In the genomic region with DNA sequence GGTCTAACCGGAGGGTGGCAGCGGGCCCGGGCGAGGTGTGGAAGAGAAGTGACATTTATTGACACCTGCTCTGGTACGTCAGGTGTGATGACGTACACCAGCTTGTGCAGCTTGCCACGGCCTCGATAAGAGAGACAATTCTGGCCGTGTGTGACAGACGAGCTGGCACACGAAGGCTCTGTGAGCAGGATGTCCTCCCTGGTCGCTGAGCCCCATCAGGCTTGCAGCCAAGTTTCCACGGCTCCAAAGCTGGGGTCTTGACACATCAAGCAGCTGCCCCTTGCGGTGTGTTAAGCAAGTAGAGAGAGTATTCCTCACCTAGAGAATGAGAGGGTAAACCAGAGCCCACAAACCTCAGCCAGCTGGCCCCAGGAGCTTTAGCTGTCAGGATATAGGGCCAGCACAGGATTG, we compare ENCODE assay signal across 8 cellular contexts. TPM values are rescaled to one million over a fixed set of nuclear protein-coding genes. Genes with fewer than 3 reads are reported as not detected.
DNase-seq lines count a peak whose midpoint lies in the region; TF ChIP-seq lines count a peak whose summit lies in the region.

No MANE protein-coding gene starts in this region.

- peak overlapping the region; percentile 54 to 93 (median 82); a peak in 20 of 22 replicates for H3K27ac ChIP-seq in BLaER1 treated with 17β-estradiol and CSF1 and Interleukin-3, amounts not matched to agents 10 nM and 100 nM

- peaks cover under 1% of the 10 kb centered on the region for H3K36me3 Mint-ChIP-seq in activated T-helper 2 cell treated with anti-CD3 and anti-CD28 coated beads, Interferon-gamma antibody, Interleukin-2, Interleukin-4, amounts not matched to agents 10 μg/mL and 5 μg/mL and 100 μg/mL, durations not matched to agents 14 hours and 24 hours and 36 hours (ENCODE audit: low read depth)
- no peaks in the 10 kb centered on the region for H3K36me3 Mint-ChIP-seq in MCF 10A (ENCODE audit: insufficient read depth, unreplicated experiment)

- CTCF ChIA-PET in MCF 10A (lab: Yijun Ruan, JAX), result interaction anchor here (0.6 to 1.2 kb wide), 5 partner anchors 53 to 512 kb away, joined by 3 to 4 read pairs (median 3); no protein-coding TSS in a partner anchor

- no peaks in the 10 kb centered on the region for H3K27me3 Mint-ChIP-seq in activated T-helper 2 cell treated with anti-CD3 and anti-CD28 coated beads, Interferon-gamma antibody, Interleukin-2, Interleukin-4, amounts not matched to agents 10 μg/mL and 5 μg/mL and 100 μg/mL, durations not matched to agents 14 hours and 24 hours and 36 hours (ENCODE audit: low read depth)
- H3K27me3 Mint-ChIP-seq in MCF 10A (ENCODE audit: insufficient read depth, unreplicated experiment), result no peaks in the 10 kb centered on the region

- peak overlapping the region; percentile 19 for H3K4me3 Mint-ChIP-seq in activated T-helper 2 cell treated with anti-CD3 and anti-CD28 coated beads, Interferon-gamma antibody, Interleukin-2, Interleukin-4, amounts not matched to agents 10 μg/mL and 5 μg/mL and 100 μg/mL, durations not matched to agents 14 hours and 24 hours and 36 hours (ENCODE audit: low read depth)
- no peak overlapping the region for H3K4me3 Mint-ChIP-seq in MCF 10A (ENCODE audit: unreplicated experiment)

- H3K36me3 ChIP-seq in BLaER1 treated with 17β-estradiol and CSF1 and Interleukin-3, amounts not matched to agents 10 nM and 100 nM, result no peaks in the 10 kb centered on the region

- peak overlapping the region; percentile 63 for H3K27ac Mint-ChIP-seq in activated T-helper 2 cell treated with anti-CD3 and anti-CD28 coated beads, Interferon-gamma antibody, Interleukin-2, Interleukin-4, amounts not matched to agents 10 μg/mL and 5 μg/mL and 100 μg/mL, durations not matched to agents 14 hours and 24 hours and 36 hours
- H3K27ac Mint-ChIP-seq in MCF 10A (ENCODE audit: low read depth, unreplicated experiment), result no peak overlapping the region

- TF ChIP-seq CTCF in MCF 10A (IDR thresholded peaks at IDR 0.05; ENCODE audit: unreplicated experiment), result no peak

- H3K9me3 Mint-ChIP-seq in activated T-helper 2 cell treated with anti-CD3 and anti-CD28 coated beads, Interferon-gamma antibody, Interleukin-2, Interleukin-4, amounts not matched to agents 10 μg/mL and 5 μg/mL and 100 μg/mL, durations not matched to agents 14 hours and 24 hours and 36 hours, result no peaks in the 10 kb centered on the region
- H3K9me3 Mint-ChIP-seq in MCF 10A (ENCODE audit: unreplicated experiment), result no peaks in the 10 kb centered on the region

- peak overlapping the region in 9 of 10 experiments; percentile 24 to 52 (median 41); a peak in 17 of 20 replicates for H3K4me3 ChIP-seq in BLaER1 treated with 17β-estradiol and CSF1 and Interleukin-3, amounts not matched to agents 10 nM and 100 nM

- peaks cover 63% of the 10 kb centered on the region for H3K4me1 Mint-ChIP-seq in activated T-helper 2 cell treated with anti-CD3 and anti-CD28 coated beads, Interferon-gamma antibody, Interleukin-2, Interleukin-4, amounts not matched to agents 10 μg/mL and 5 μg/mL and 100 μg/mL, durations not matched to agents 14 hours and 24 hours and 36 hours (ENCODE audit: low read depth)
- no peaks in the 10 kb centered on the region for H3K4me1 Mint-ChIP-seq in MCF 10A (ENCODE audit: insufficient read depth, unreplicated experiment)

- H3K4me2 ChIP-seq in BLaER1 treated with 17β-estradiol and CSF1 and Interleukin-3, amounts not matched to agents 10 nM and 100 nM, result peak overlapping the region; percentile 83 to 99 (median 97)

- peaks cover 79 to 93% (median 88%) of the 10 kb centered on the region in 10 experiments for H3K4me1 ChIP-seq in BLaER1 treated with 17β-estradiol and CSF1 and Interleukin-3, amounts not matched to agents 10 nM and 100 nM

- intact Hi-C loops in activated T-helper 2 cell treated with anti-CD3 and anti-CD28 coated beads, Interferon-gamma antibody, Interleukin-2, Interleukin-4, amounts not matched to agents 10 μg/mL and 5 μg/mL and 100 μg/mL, durations not matched to agents 14 hours and 24 hours and 36 hours (cut with micrococcal nuclease), result no loop called here
- intact Hi-C loops in MCF 10A (cut with micrococcal nuclease), result no loop called here

- H3K9ac ChIP-seq in BLaER1 treated with 17β-estradiol and CSF1 and Interleukin-3, amounts not matched to agents 10 nM and 100 nM, result peak overlapping the region; percentile 37 to 83 (median 75); a peak in 20 of 22 replicates

- H4K20me1 ChIP-seq in BLaER1 treated with 17β-estradiol and CSF1 and Interleukin-3, amounts not matched to agents 10 nM and 100 nM, result peaks cover 0 to 16% (median 0%) of the 10 kb centered on the region in 11 experiments; a peak in 2 of 22 replicates

- POLR2A ChIA-PET in MCF 10A (lab: Yijun Ruan, JAX), result interaction anchor here (0.6 kb wide), 2 partner anchors 326 to 1131 kb away, joined by 3 to 4 read pairs; no protein-coding TSS in a partner anchor

- no peaks in the 10 kb centered on the region for H3K9me3 ChIP-seq in BLaER1 treated with 17β-estradiol and CSF1 and Interleukin-3, amounts not matched to agents 10 nM and 100 nM (replicated peaks in 1 of 11)

- DNase-seq in NCI-H524 treated with DMSO at 0.1 percent for 48 hours (lab: John Stamatoyannopoulos, UW), result peak; percentile 17
- no peak for DNase-seq in activated T-helper 2 cell treated with anti-CD3 and anti-CD28 coated beads, Interferon-gamma antibody, Interleukin-2, Interleukin-4, amounts not matched to agents 10 μg/mL and 5 μg/mL and 100 μg/mL, durations not matched to agents 14 hours and 24 hours and 36 hours (ENCODE audit: low spot score)
- peak; percentile 46 for DNase-seq in iris pigment epithelial cell (ENCODE audit: low read depth)
- peak; percentile 42 to 50 for DNase-seq in stimulated activated CD8-positive, alpha-beta memory T cell treated with anti-CD3 and anti-CD28 coated beads, Interleukin-4, amount 100 ng/mL, for 4 hours (ENCODE audit: low read depth in 2 of 2, low spot score in 1 of 2)
- DNase-seq in SW 1271 (lab: John Stamatoyannopoulos, UW), result no peak
- no peak for DNase-seq in MCF 10A (ENCODE audit: unreplicated experiment)
- DNase-seq in HuH-7.5 (ENCODE audit: low spot score), result no peak

- no TSS peak for BruUV-seq in MCF 10A (replicated peaks; lab: Mats Ljungman, UMichigan)

- no peaks in the 10 kb centered on the region for H3K27me3 ChIP-seq in BLaER1 treated with 17β-estradiol and CSF1 and Interleukin-3, amounts not matched to agents 10 nM and 100 nM

RNA-seq across cellular contexts. Expression of a gene that starts 30.6 kb away (rescaled TPM):
- total RNA-seq in activated T-helper 2 cell treated with anti-CD3 and anti-CD28 coated beads, Interferon-gamma antibody, Interleukin-2, Interleukin-4, amounts not matched to agents 10 μg/mL and 5 μg/mL and 100 μg/mL, durations not matched to agents 14 hours and 24 hours and 36 hours, result 3.0 and 4.0 TPM in 2 replicates
- total RNA-seq in MCF 10A (2022), result 0.16 TPM in 1 of 2 replicates, not detected in the other

Comparison
In these comparisons a context has a peak if more than half of its experiments do, and no peak if none do; other contexts are left out.
1. DNase-seq: peak in NCI-H524 treated with DMSO at 0.1 percent for 48 hours (single experiment), iris pigment epithelial cell (single experiment) and stimulated activated CD8-positive, alpha-beta memory T cell treated with anti-CD3 and anti-CD28 coated beads, Interleukin-4, amount 100 ng/mL, for 4 hours (2 of 2); none in activated T-helper 2 cell treated with anti-CD3 and anti-CD28 coated beads, Interferon-gamma antibody, Interleukin-2, Interleukin-4, amounts not matched to agents 10 μg/mL and 5 μg/mL and 100 μg/mL, durations not matched to agents 14 hours and 24 hours and 36 hours (single experiment), SW 1271 (0 of 2), MCF 10A (single experiment) and HuH-7.5 (single experiment).